ENCODE assay signal across 21 cellular contexts in genomic region chr7:66015440-66016130, GRCh38. TPM values are rescaled to one million over a fixed set of nuclear protein-coding genes. Genes with fewer than 3 reads are reported as not detected.
DNase-seq lines count a peak whose midpoint lies in the region; ATAC-seq and TF ChIP-seq lines count a peak whose summit lies in the region.
"Had no signal": no experiment of that assay in that cellular context is flagged by ENCODE, and none has a peak within 500 bp of the region (broad histone marks: within the 10 kb centered on the region; RNA-seq: fewer than 3 reads in every experiment).

No MANE protein-coding gene starts in this region.

- H3K79me2 ChIP-seq in HCT116 (ENCODE audit: insufficient read depth, low read length), result no peaks in the 10 kb centered on the region
- no peaks in the 10 kb centered on the region for H3K79me2 ChIP-seq in PC-3 (ENCODE audit: low read length)

- BruUV-seq in HCT116 (replicated peaks; lab: Mats Ljungman, UMichigan), result no TSS peak
- BruUV-seq in PC-3 (replicated peaks; lab: Mats Ljungman, UMichigan), result no TSS peak

- RAD21 ChIA-PET in HCT116 (lab: Charles Lee; ENCODE audit: low non-redundant PET in 1 of 2, low total read pairs in 2 of 2, uncharacterized antibody in 2 of 2, unreplicated experiment in 2 of 2), result no interaction called here

- no peaks in the 10 kb centered on the region for H4K20me1 ChIP-seq in HCT116 (ENCODE audit: insufficient read depth)
- H4K20me1 ChIP-seq in PC-3 (ENCODE audit: low read length), result no peaks in the 10 kb centered on the region

- no peak for TF ChIP-seq POLR2A in HCT116 (IDR thresholded peaks at IDR 0.05; ENCODE audit: borderline replicate concordance, extremely low read depth, insufficient read depth, insufficient read length)

- ATAC-seq in HCT116, result no peak
- peak; percentile 8; the same call in 1 of the 2 replicates for ATAC-seq in PC-3
- peak; percentile 57 for ATAC-seq in left colon
- no peak for ATAC-seq in foreskin keratinocyte
- no peak for ATAC-seq in GM21529 (IDR thresholded peaks at IDR 0.05; ENCODE audit: unreplicated experiment)
- ATAC-seq: CD8-positive, alpha-beta T cell; GM12878 had no signal

- no peak overlapping the region for H3K4me3 ChIP-seq in HCT116 (replicated peaks in 1 of 2; ENCODE audit: low read depth in 1 of 2, low read length in 2 of 2)
- no peak overlapping the region for H3K4me3 ChIP-seq in PC-3 (ENCODE audit: low read length)
- no peak overlapping the region for H3K4me3 ChIP-seq in subcutaneous abdominal adipose tissue (ENCODE audit: low read depth in 1 of 5, low read length in 5 of 5)
- H3K4me3 ChIP-seq: GM12878, MG63, SK-N-MC had no signal

- POLR2A ChIA-PET in HCT116 (lab: Charles Lee), result interaction anchor here (1.3 kb wide), 1 partner anchor 10 kb away, joined by 3 read pairs; no protein-coding TSS in a partner anchor
- POLR2A ChIA-PET in PC-3 (lab: Charles Lee; ENCODE audit: unreplicated experiment), result interaction anchor here (0.5 kb wide), 1 partner anchor 34 kb away, joined by 3 read pairs; no protein-coding TSS in a partner anchor

- H3K27ac Mint-ChIP-seq in activated T-helper 2 cell treated with anti-CD3 and anti-CD28 coated beads, Interferon-gamma antibody, Interleukin-2, Interleukin-4, amounts not matched to agents 10 μg/mL and 5 μg/mL and 100 μg/mL, durations not matched to agents 14 hours and 24 hours and 36 hours, result no peak overlapping the region
- H3K27ac Mint-ChIP-seq: CD8-positive, alpha-beta T cell; IgD-negative memory B cell had no signal

- H3K36me3 ChIP-seq in HCT116 (ENCODE audit: control insufficient read depth in 1 of 2, insufficient read depth in 2 of 2, low read length in 2 of 2), result no peaks in the 10 kb centered on the region
- H3K36me3 ChIP-seq in PC-3 (ENCODE audit: low read depth, low read length), result no peaks in the 10 kb centered on the region
- H3K36me3 ChIP-seq in subcutaneous abdominal adipose tissue (ENCODE audit: control insufficient read depth in 5 of 5, insufficient read depth in 5 of 5, low read length in 5 of 5), result no peaks in the 10 kb centered on the region
- H3K36me3 ChIP-seq: MG63 had no signal

- CTCF ChIA-PET in HCT116 (lab: Charles Lee) (no interaction called here), PC-3 (lab: Charles Lee) (no interaction called here)

- H3K9ac ChIP-seq in HCT116 (ENCODE audit: low read length), result no peak overlapping the region
- no peak overlapping the region for H3K9ac ChIP-seq in PC-3 (ENCODE audit: low read length)
- H3K9ac ChIP-seq in subcutaneous abdominal adipose tissue (ENCODE audit: low read length in 5 of 5), result no peak overlapping the region

- H3K27me3 ChIP-seq in HCT116 (ENCODE audit: insufficient read depth, low read length), result no peaks in the 10 kb centered on the region
- H3K27me3 ChIP-seq in PC-3 (ENCODE audit: low read length), result no peaks in the 10 kb centered on the region
- no peaks in the 10 kb centered on the region for H3K27me3 ChIP-seq in subcutaneous abdominal adipose tissue (ENCODE audit: control insufficient read depth in 5 of 5, insufficient read depth in 4 of 5, low read length in 5 of 5)
- no peaks in the 10 kb centered on the region for H3K27me3 ChIP-seq in foreskin keratinocyte
- H3K27me3 ChIP-seq: MG63 had no signal

- DNase-seq in HCT116 (ENCODE audit: low read depth, low spot score) (no peak), PC-3 (no peak), left colon (peak in 1 of 2 donors; percentile 9), foreskin keratinocyte (no peak)
- DNase-seq in activated T-helper 2 cell treated with anti-CD3 and anti-CD28 coated beads, Interferon-gamma antibody, Interleukin-2, Interleukin-4, amounts not matched to agents 10 μg/mL and 5 μg/mL and 100 μg/mL, durations not matched to agents 14 hours and 24 hours and 36 hours (ENCODE audit: low spot score), result no peak
- DNase-seq: CD8-positive, alpha-beta T cell; DND-41; GOT3; HCEC 1CT; MG63; NCI-H1694 treated with DMSO at 0.1 percent for 48 hours; NCI-H2081 treated with DMSO at 0.1 percent for 48 hours; NCI-H446; NCI-H526; SHP77 treated with DMSO at 0.1 percent for 48 hours had no signal

- H3K4me2 ChIP-seq in HCT116 (ENCODE audit: low read length) (peak overlapping the region; percentile 13; the same call in 1 of the 2 replicates), PC-3 (ENCODE audit: low read length) (peak overlapping the region; percentile 20)

- no peak overlapping the region for H3K4me3 Mint-ChIP-seq in activated T-helper 2 cell treated with anti-CD3 and anti-CD28 coated beads, Interferon-gamma antibody, Interleukin-2, Interleukin-4, amounts not matched to agents 10 μg/mL and 5 μg/mL and 100 μg/mL, durations not matched to agents 14 hours and 24 hours and 36 hours (ENCODE audit: low read depth)
- H3K4me3 Mint-ChIP-seq: CD8-positive, alpha-beta T cell; IgD-negative memory B cell had no signal

- intact Hi-C loops in HCT116 (cut with micrococcal nuclease), result no loop called here
- intact Hi-C loops in PC-3 (cut with micrococcal nuclease), result loop anchor here (10.0 kb wide), 1 partner anchor 281 kb away; no protein-coding TSS in a partner anchor
- intact Hi-C loops in left colon (cut with DNase I, micrococcal nuclease), result no loop called here
- intact Hi-C loops in activated T-helper 2 cell treated with anti-CD3 and anti-CD28 coated beads, Interferon-gamma antibody, Interleukin-2, Interleukin-4, amounts not matched to agents 10 μg/mL and 5 μg/mL and 100 μg/mL, durations not matched to agents 14 hours and 24 hours and 36 hours (cut with micrococcal nuclease), result no loop called here

- H3K9me2 ChIP-seq in HCT116 (ENCODE audit: insufficient read depth) (no peaks in the 10 kb centered on the region), PC-3 (replicated peaks; ENCODE audit: low read length) (no peaks in the 10 kb centered on the region)

- H3K9me3 ChIP-seq in HCT116 (ENCODE audit: control insufficient read depth in 1 of 2, insufficient read depth in 1 of 2, low read depth in 1 of 2, low read length in 2 of 2) (no peaks in the 10 kb centered on the region), PC-3 (ENCODE audit: low read length) (no peaks in the 10 kb centered on the region), subcutaneous abdominal adipose tissue (ENCODE audit: control insufficient read depth in 5 of 5, low read length in 5 of 5) (no peaks in the 10 kb centered on the region)
- H3K9me3 ChIP-seq: MG63 had no signal

- peaks cover 4% of the 10 kb centered on the region for H3K27me3 Mint-ChIP-seq in activated T-helper 2 cell treated with anti-CD3 and anti-CD28 coated beads, Interferon-gamma antibody, Interleukin-2, Interleukin-4, amounts not matched to agents 10 μg/mL and 5 μg/mL and 100 μg/mL, durations not matched to agents 14 hours and 24 hours and 36 hours (ENCODE audit: low read depth)

- TF ChIP-seq CTCF in HCT116 (IDR thresholded peaks at IDR 0.05 in 2 of 3, conservative IDR thresholded peaks at IDR 0.05 in 1 of 3; ENCODE audit: borderline replicate concordance in 1 of 3, insufficient read depth in 1 of 3, low read depth in 2 of 3, low read length in 2 of 3), result no peak
- TF ChIP-seq CTCF in PC-3 (conservative IDR thresholded peaks at IDR 0.05; ENCODE audit: low read depth, low read length), result no peak
- TF ChIP-seq CTCF in foreskin keratinocyte (conservative IDR thresholded peaks at IDR 0.05), result no peak

- H3K4me1 ChIP-seq in HCT116 (ENCODE audit: control insufficient read depth in 1 of 2, insufficient read depth in 2 of 2, low read length in 2 of 2) (peaks cover 4 to 12% of the 10 kb centered on the region in 2 experiments; a peak in 2 of 4 replicates), PC-3 (ENCODE audit: insufficient read depth, low read length) (peaks cover 14% of the 10 kb centered on the region), subcutaneous abdominal adipose tissue (ENCODE audit: control insufficient read depth in 5 of 5, insufficient read depth in 5 of 5, low read length in 5 of 5) (peaks cover 0 to 19% (median 7%) of the 10 kb centered on the region in 5 donors), foreskin keratinocyte (no peaks in the 10 kb centered on the region)

- H3F3A ChIP-seq in PC-3 (ENCODE audit: low read length, unreplicated experiment), result no peaks in the 10 kb centered on the region

- no peak overlapping the region for H3K27ac ChIP-seq in HCT116 (ENCODE audit: low read depth, low read length)
- H3K27ac ChIP-seq in PC-3 (ENCODE audit: low read length), result no peak overlapping the region
- H3K27ac ChIP-seq in subcutaneous abdominal adipose tissue (ENCODE audit: low read depth, low read length), result peak overlapping the region; percentile 7
- H3K27ac ChIP-seq in foreskin keratinocyte, result no peak overlapping the region
- H3K27ac ChIP-seq: RWPE1, SK-N-MC had no signal

- H3K9me3 Mint-ChIP-seq in activated T-helper 2 cell treated with anti-CD3 and anti-CD28 coated beads, Interferon-gamma antibody, Interleukin-2, Interleukin-4, amounts not matched to agents 10 μg/mL and 5 μg/mL and 100 μg/mL, durations not matched to agents 14 hours and 24 hours and 36 hours, result no peaks in the 10 kb centered on the region
- H3K9me3 Mint-ChIP-seq: CD8-positive, alpha-beta T cell; IgD-negative memory B cell had no signal

- H2AFZ ChIP-seq in HCT116 (ENCODE audit: low read depth, low read length, poor library complexity, severe bottlenecking) (peak overlapping the region; percentile 29), PC-3 (ENCODE audit: low read length) (no peak overlapping the region)

- H3K36me3 Mint-ChIP-seq in activated T-helper 2 cell treated with anti-CD3 and anti-CD28 coated beads, Interferon-gamma antibody, Interleukin-2, Interleukin-4, amounts not matched to agents 10 μg/mL and 5 μg/mL and 100 μg/mL, durations not matched to agents 14 hours and 24 hours and 36 hours (ENCODE audit: low read depth), result no peaks in the 10 kb centered on the region
- H3K36me3 Mint-ChIP-seq: CD8-positive, alpha-beta T cell; IgD-negative memory B cell had no signal

- TF ChIP-seq RAD21 in HCT116 (IDR thresholded peaks at IDR 0.05; ENCODE audit: low read depth), result no peak

- H3K4me1 Mint-ChIP-seq in activated T-helper 2 cell treated with anti-CD3 and anti-CD28 coated beads, Interferon-gamma antibody, Interleukin-2, Interleukin-4, amounts not matched to agents 10 μg/mL and 5 μg/mL and 100 μg/mL, durations not matched to agents 14 hours and 24 hours and 36 hours (ENCODE audit: low read depth), result no peaks in the 10 kb centered on the region
- H3K4me1 Mint-ChIP-seq: IgD-negative memory B cell had no signal

TF ChIP-seq in HCT116, 20 proteins besides CTCF, POLR2A, EP300 and RAD21:
- TF ChIP-seq TCF7L2 (IDR thresholded peaks at IDR 0.05; ENCODE audit: borderline replicate concordance, extremely low read depth, insufficient read depth, insufficient read length), result no peak

RNA-seq across cellular contexts. Expression of gene GUSB, which starts 33.6 kb away (rescaled TPM):
- total RNA-seq in HCT116 (2021; ENCODE audit: unreplicated experiment) (31.5 TPM), PC-3 (2014; rRNA removed) (36.5 and 37.4 TPM in 2 replicates), left colon (10 to 100 TPM; 69.2 to 99.5 TPM), foreskin keratinocyte (19.6 and 22.1 TPM in 2 replicates)
- 57.6 and 66.1 TPM in 2 replicates for polyA plus RNA-seq in HCT116 (2012)
- polyA plus RNA-seq in foreskin keratinocyte, result 23.7 and 25.2 TPM in 2 replicates
- total RNA-seq in activated T-helper 2 cell treated with anti-CD3 and anti-CD28 coated beads, Interferon-gamma antibody, Interleukin-2, Interleukin-4, amounts not matched to agents 10 μg/mL and 5 μg/mL and 100 μg/mL, durations not matched to agents 14 hours and 24 hours and 36 hours, result 62.5 and 68.2 TPM in 2 replicates

Comparison
In these comparisons a context has a peak if more than half of its experiments do, and no peak if none do; other contexts are left out.
1. ATAC-seq: peak in PC-3 (single experiment) and left colon (single experiment); none in HCT116 (single experiment), foreskin keratinocyte (single experiment) and GM21529 (single experiment).